37 cellular contexts compared by ENCODE assay signal in the genomic region with DNA sequence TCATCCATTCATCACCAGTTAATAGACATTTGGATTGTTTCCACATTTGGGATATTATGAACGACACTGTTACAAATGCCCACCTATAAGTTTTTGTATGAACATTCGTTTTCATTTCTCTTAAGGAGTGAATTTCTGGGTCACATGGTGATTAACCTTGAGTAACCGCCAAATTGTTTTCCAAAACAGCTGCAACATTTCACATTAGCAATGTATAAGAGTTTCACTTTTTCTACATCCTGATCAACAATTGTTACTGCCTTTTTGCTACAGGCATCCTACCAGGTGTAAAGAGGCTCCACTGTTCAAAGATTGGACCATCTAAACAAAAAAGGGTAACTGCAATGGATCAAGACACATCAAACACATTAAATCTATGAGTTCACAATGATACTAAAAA. TPM values are rescaled to one million over a fixed set of nuclear protein-coding genes. Genes with fewer than 3 reads are reported as not detected.
DNase-seq lines count a peak whose midpoint lies in the region; ATAC-seq, FAIRE-seq and TF ChIP-seq lines count a peak whose summit lies in the region.
"Had no signal": no experiment of that assay in that cellular context is flagged by ENCODE, and none has a peak within 500 bp of the region (broad histone marks: within the 10 kb centered on the region; RNA-seq: fewer than 3 reads in every experiment).

No MANE protein-coding gene starts in this region.

- H3K36me3 Mint-ChIP-seq in mesothelial cell of epicardium: no peaks in the 10 kb centered on the region
- H3K36me3 Mint-ChIP-seq: CD14-positive monocyte; CD4-positive, alpha-beta memory T cell; CD4-positive, CD25-positive, alpha-beta regulatory T cell; CD8-positive, alpha-beta memory T cell; CD8-positive, alpha-beta T cell had no signal

- no peak for TF ChIP-seq EP300 in A549 (IDR thresholded peaks at IDR 0.05)

- no peak for TF ChIP-seq RAD21 in A549 (conservative IDR thresholded peaks at IDR 0.05 in 1 of 2, IDR thresholded peaks at IDR 0.05 in 1 of 2)

- H3K4me3 ChIP-seq in A549 (no peak overlapping the region), body of pancreas (no peak overlapping the region), pancreas (no peak overlapping the region)
- H3K4me3 ChIP-seq: BLaER1; BLaER1 treated with 17β-estradiol and CSF1 and Interleukin-3, amounts not matched to agents 10 nM and 100 nM had no signal

- H3K27ac ChIP-seq in A549: no peak overlapping the region
- H3K27ac ChIP-seq in body of pancreas: peak overlapping the region in 1 of 4 donors; percentile 36
- H3K27ac ChIP-seq in pancreas: no peak overlapping the region
- H3K27ac ChIP-seq: 22Rv1; BLaER1; BLaER1 treated with 17β-estradiol and CSF1 and Interleukin-3, amounts not matched to agents 10 nM and 100 nM; C4-2B had no signal

- peak; percentile 18 for FAIRE-seq in A549 (lab: Jason Lieb, UNC)
- FAIRE-seq in GM12891 (lab: Jason Lieb, UNC): peak; percentile 33
- FAIRE-seq in pancreas (lab: Jason Lieb, UNC): no peak
- FAIRE-seq: A204.1, D721Med had no signal

- no peaks in the 10 kb centered on the region for H3K9me3 Mint-ChIP-seq in mesothelial cell of epicardium
- H3K9me3 Mint-ChIP-seq: CD4-positive, alpha-beta memory T cell; CD4-positive, alpha-beta T cell; CD8-positive, alpha-beta memory T cell; CD8-positive, alpha-beta T cell had no signal

- CTCF ChIA-PET in A549 (lab: Yijun Ruan, JAX): no interaction called here

- DNase-seq in A549 (ENCODE audit: low read depth in 1 of 2, low spot score in 1 of 2) (no peak), GM12891 (ENCODE audit: insufficient read length, low spot score) (no peak), body of pancreas (peak in 3 of 4 donors; percentile 13 to 31 (median 14)), pancreas (no peak), GM03348 (ENCODE audit: low spot score) (no peak), mesothelial cell of epicardium (ENCODE audit: low spot score in 2 of 2, unreplicated experiment in 2 of 2) (no peak)
- DNase-seq: 8988T; ACHN; AML-193; BE2C; C1 segment of cervical spinal cord; Caco-2; Calu3; CD4-positive, alpha-beta memory T cell; CD4-positive, alpha-beta T cell; CD4-positive, CD25-positive, alpha-beta regulatory T cell; CD8-positive, alpha-beta memory T cell; CD8-positive, alpha-beta T cell; COR-L47; DMS 273 treated with DMSO at 0.1 percent for 48 hours; DMS153; DMS53; DMS79; DMS79 treated with DMSO at 0.1 percent for 48 hours; DND-41; EL had no signal

- WGBS in A549 (ENCODE audit: missing lambda C conversion rate): 56% methylated on average over 3 of the region's 3 CpGs
- WGBS in body of pancreas, 2 donors: 32 to 33% methylated on average over 3 of the region's 3 CpGs
- WGBS in pancreas, 2 donors: 25 to 30% methylated on average over 3 of the region's 3 CpGs

- no peaks in the 10 kb centered on the region for H3K9me3 ChIP-seq in A549
- H3K9me3 ChIP-seq in body of pancreas: no peaks in the 10 kb centered on the region
- H3K9me3 ChIP-seq in pancreas: no peaks in the 10 kb centered on the region
- H3K9me3 ChIP-seq: BE2C; BLaER1; BLaER1 treated with 17β-estradiol and CSF1 and Interleukin-3, amounts not matched to agents 10 nM and 100 nM; Caco-2 had no signal

- ATAC-seq in A549: no peak
- no peak for ATAC-seq in body of pancreas
- ATAC-seq in pancreas: peak; percentile 71 to 87 (median 76)
- ATAC-seq in GM21576 (IDR thresholded peaks at IDR 0.05; ENCODE audit: unreplicated experiment): no peak
- ATAC-seq in HG02763 (IDR thresholded peaks at IDR 0.05; ENCODE audit: unreplicated experiment): no peak
- ATAC-seq: CD8-positive, alpha-beta T cell had no signal

- no peak overlapping the region for H3K4me3 Mint-ChIP-seq in mesothelial cell of epicardium
- H3K4me3 Mint-ChIP-seq: B cell; CD4-positive, alpha-beta memory T cell; CD4-positive, alpha-beta T cell; CD4-positive, CD25-positive, alpha-beta regulatory T cell; CD8-positive, alpha-beta memory T cell; CD8-positive, alpha-beta T cell had no signal

- no peak for TF ChIP-seq CTCF in A549 (IDR thresholded peaks at IDR 0.05)
- TF ChIP-seq CTCF in body of pancreas (IDR thresholded peaks at IDR 0.05): no peak
- no peak for TF ChIP-seq CTCF in pancreas (IDR thresholded peaks at IDR 0.05)
- TF ChIP-seq CTCF in mesothelial cell of epicardium (IDR thresholded peaks at IDR 0.05; ENCODE audit: unreplicated experiment): no peak

- H3K27ac Mint-ChIP-seq in mesothelial cell of epicardium: no peak overlapping the region
- H3K27ac Mint-ChIP-seq: B cell; CD14-positive monocyte; CD4-positive, alpha-beta T cell; CD4-positive, CD25-positive, alpha-beta regulatory T cell; CD8-positive, alpha-beta memory T cell; CD8-positive, alpha-beta T cell had no signal

- TF ChIP-seq POLR2A in A549 (IDR thresholded peaks at IDR 0.05; ENCODE audit: low read length): no peak
- TF ChIP-seq POLR2A in GM12891 (IDR thresholded peaks at IDR 0.05; ENCODE audit: low read depth, low read length): no peak
- no peak for TF ChIP-seq POLR2A in body of pancreas (IDR thresholded peaks at IDR 0.05)

- no peak overlapping the region for H3K4me2 ChIP-seq in A549
- H3K4me2 ChIP-seq: BLaER1; BLaER1 treated with 17β-estradiol and CSF1 and Interleukin-3, amounts not matched to agents 10 nM and 100 nM had no signal

- POLR2A ChIA-PET in A549 (lab: Yijun Ruan, JAX): no interaction called here

- no peaks in the 10 kb centered on the region for H3K4me1 ChIP-seq in A549
- H3K4me1 ChIP-seq in body of pancreas: peaks cover 5% of the 10 kb centered on the region
- H3K4me1 ChIP-seq in pancreas: peaks cover 0 to 5% (median 0%) of the 10 kb centered on the region in 3 donors
- H3K4me1 ChIP-seq: BE2C; BLaER1; BLaER1 treated with 17β-estradiol and CSF1 and Interleukin-3, amounts not matched to agents 10 nM and 100 nM; Caco-2 had no signal

- H3K27me3 ChIP-seq in body of pancreas (no peaks in the 10 kb centered on the region), pancreas (no peaks in the 10 kb centered on the region)
- H3K27me3 ChIP-seq: BLaER1; BLaER1 treated with 17β-estradiol and CSF1 and Interleukin-3, amounts not matched to agents 10 nM and 100 nM had no signal

- peaks cover 59% of the 10 kb centered on the region for H3K27me3 Mint-ChIP-seq in mesothelial cell of epicardium (ENCODE audit: low read depth)

- H3K36me3 ChIP-seq in body of pancreas (replicated peaks in 1 of 2; ENCODE audit: insufficient read depth in 1 of 2, low read depth in 2 of 2) (no peaks in the 10 kb centered on the region), pancreas (no peaks in the 10 kb centered on the region)
- H3K36me3 ChIP-seq: BE2C; BLaER1; BLaER1 treated with 17β-estradiol and CSF1 and Interleukin-3, amounts not matched to agents 10 nM and 100 nM had no signal

- intact Hi-C loops in body of pancreas (cut with DNase I) (no loop called here), pancreas (cut with DNase I) (no loop called here)

- H3K4me1 Mint-ChIP-seq in mesothelial cell of epicardium: no peaks in the 10 kb centered on the region
- H3K4me1 Mint-ChIP-seq: B cell; CD14-positive monocyte; CD4-positive, alpha-beta memory T cell; CD4-positive, CD25-positive, alpha-beta regulatory T cell; CD8-positive, alpha-beta memory T cell had no signal

TF ChIP-seq in A549, 52 proteins besides CTCF, POLR2A, EP300 and RAD21 (continues in another document):
- TF ChIP-seq MYC (IDR thresholded peaks at IDR 0.05; ENCODE audit: borderline replicate concordance, low read length) (no peak), ZFP36 (IDR thresholded peaks at IDR 0.05; ENCODE audit: borderline replicate concordance, partially characterized antibody) (no peak), HEYL (CRISPR knock-in tag; IDR thresholded peaks at IDR 0.05) (no peak), FOXS1 (CRISPR knock-in tag; IDR thresholded peaks at IDR 0.05) (no peak)

TF ChIP-seq in GM12891, 5 proteins besides CTCF, POLR2A, EP300 and RAD21:
- TF ChIP-seq TAF1 (IDR thresholded peaks at IDR 0.05; ENCODE audit: low read depth, low read length) (no peak), POU2F2 (IDR thresholded peaks at IDR 0.05; ENCODE audit: low read depth, low read length) (no peak), SPI1 (IDR thresholded peaks at IDR 0.05; ENCODE audit: low read depth, low read length) (no peak), PAX5 (IDR thresholded peaks at IDR 0.05; ENCODE audit: insufficient read depth, low read length, severe bottlenecking) (no peak), POLR2AphosphoS5 (IDR thresholded peaks at IDR 0.05; ENCODE audit: low read depth, low read length) (no peak)

RNA-seq across cellular contexts. Expression of gene CPEB1, which starts 52.0 kb away (rescaled TPM):
- polyA plus RNA-seq in A549 (2011; rRNA removed) (7.0 and 7.7 TPM in 2 replicates), A549 (2017; fragmentation: RNase III; extraction: RNeasy Plus Mini Kit Qiagen cat#74134 plus additional on column Dnase treatment) (2.7 to 2.8 TPM (median 2.7 TPM) in 3 replicates), pancreas (1 to 10 TPM in 1 of 2 donors, under 1 TPM in 1; 0.68 to 2.9 TPM)
- 2.6 and 2.8 TPM in 2 replicates for polyA plus RNA-seq in A549 (2012; cell fraction: cytosol; rRNA removed)
- polyA plus RNA-seq in A549 (2012; cell fraction: nucleus; rRNA removed): 3.8 and 4.6 TPM in 2 replicates
- polyA minus RNA-seq in A549 (2011; rRNA and poly(A)+ RNA removed): 8.8 and 10.3 TPM in 2 replicates
- polyA plus RNA-seq in GM12891 (2012; ENCODE audit: low read depth, missing spikeins): 0.40 TPM
- total RNA-seq in body of pancreas (1 to 10 TPM in 1 of 2 donors, not detected in 1; 1.0 TPM), pancreas (1 to 10 TPM in 3 of 6 donors, under 1 TPM in 3; 0.42 to 1.6 (median 1.1) TPM), mesothelial cell of epicardium (0.40 to 0.69 TPM (median 0.63 TPM) in 3 replicates)
- total RNA-seq: A673; CD4-positive, CD25-positive, alpha-beta regulatory T cell had no signal
- polyA plus RNA-seq: CD14-positive monocyte had no signal

RNA-seq across cellular contexts. Expression of gene RPS17, which starts 54.9 kb away (rescaled TPM):
- polyA plus RNA-seq in A549 (2011; rRNA removed) (5,298 and 6,127 TPM in 2 replicates), A549 (2017; fragmentation: RNase III; extraction: RNeasy Plus Mini Kit Qiagen cat#74134 plus additional on column Dnase treatment) (7,823 to 9,455 TPM (median 8,061 TPM) in 3 replicates), pancreas (1,000 to 10,000 TPM; 2,122 to 2,243 TPM)
- polyA plus RNA-seq in A549 (2012; cell fraction: cytosol; rRNA removed): 6,417 and 8,171 TPM in 2 replicates
- 1,773 and 1,813 TPM in 2 replicates for polyA plus RNA-seq in A549 (2012; cell fraction: nucleus; rRNA removed)
- 1,110 and 1,157 TPM in 2 replicates for polyA minus RNA-seq in A549 (2011; rRNA and poly(A)+ RNA removed)
- 9,416 TPM for polyA plus RNA-seq in GM12891 (2012; ENCODE audit: low read depth, missing spikeins)
- total RNA-seq in body of pancreas (1,000 to 10,000 TPM in 1 of 2 donors, 100 to 1,000 TPM in 1; 987 to 1,378 TPM), pancreas (1,000 to 10,000 TPM in 3 of 6 donors, 100 to 1,000 TPM in 3; 751 to 1,395 (median 1,053) TPM), mesothelial cell of epicardium (1,564 to 1,650 TPM (median 1,638 TPM) in 3 replicates)

Comparison
In these comparisons a context has a peak if more than half of its experiments do, and no peak if none do; other contexts are left out.
1. ATAC-seq: peak in pancreas (4 of 4); none in A549 (0 of 2), body of pancreas (single experiment), GM21576 (single experiment) and HG02763 (single experiment).
2. DNase-seq: peak in body of pancreas (3 of 4); none in A549 (0 of 2), GM12891 (single experiment), pancreas (0 of 6), GM03348 (single experiment) and mesothelial cell of epicardium (0 of 2).